ENCODE assay signal across 8 cellular contexts in the genomic region with DNA sequence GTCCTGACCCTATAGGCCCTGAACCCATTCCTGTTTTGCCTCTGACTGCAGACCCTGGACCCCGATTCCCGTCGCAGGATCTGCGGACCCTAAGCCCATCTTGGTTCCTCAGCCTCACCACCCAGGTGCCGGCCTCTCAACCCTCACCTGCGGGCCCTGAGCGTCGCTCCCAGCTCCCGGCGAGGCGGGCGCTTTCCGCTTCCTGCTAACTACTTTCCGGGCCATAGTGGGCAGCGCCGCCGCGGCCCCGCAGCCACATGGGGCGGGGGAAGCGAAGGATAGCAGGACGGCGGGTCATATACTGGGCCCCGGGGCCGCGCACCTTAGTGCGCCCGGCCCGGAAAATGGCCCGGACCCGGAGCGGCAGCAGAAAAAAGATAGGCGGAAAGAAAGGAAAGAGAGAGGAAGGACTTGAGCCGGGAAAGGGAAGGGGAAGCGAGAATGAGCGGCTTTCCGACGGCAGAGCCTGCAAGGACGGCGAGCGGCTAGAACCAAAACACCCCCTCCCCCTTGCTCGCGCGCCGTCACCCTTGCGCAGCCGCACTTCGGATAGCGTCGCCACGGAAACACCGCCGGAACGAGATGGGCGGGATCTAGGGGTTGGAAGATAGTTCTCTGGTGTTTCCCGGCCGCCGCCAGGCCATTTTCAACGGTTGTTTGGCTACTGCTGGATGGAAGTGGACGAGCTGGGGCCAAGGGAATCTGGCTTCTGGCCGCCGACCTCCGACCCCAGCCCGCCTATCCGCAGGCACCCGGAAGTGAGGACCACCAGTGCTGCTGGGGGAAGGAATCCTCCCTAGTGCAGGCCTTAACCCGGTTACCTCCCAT. TPM values are rescaled to one million over a fixed set of nuclear protein-coding genes. Genes with fewer than 3 reads are reported as not detected.
DNase-seq lines count a peak whose midpoint lies in the region; ATAC-seq and TF ChIP-seq lines count a peak whose summit lies in the region.

A gene (minus strand): TSS at position 492 of the 828 bp plus-strand sequence. CDS start 267 bp downstream, at position 225.

- no peaks in the 10 kb centered on the region for H3K27me3 ChIP-seq in esophagus muscularis mucosa
- H3K27me3 ChIP-seq in muscle layer of duodenum (ENCODE audit: low read depth, low read length), result no peaks in the 10 kb centered on the region

- peaks cover 9 to 22% of the 10 kb centered on the region in 2 donors for H3K36me3 Mint-ChIP-seq in activated T-cell treated with anti-CD3 and anti-CD28 coated beads, Interleukin-2, amount 50 U/mL, for 72 hours (ENCODE audit: insufficient read depth in 2 of 2)

- no peaks in the 10 kb centered on the region for H3K27me3 Mint-ChIP-seq in activated T-cell treated with anti-CD3 and anti-CD28 coated beads, Interleukin-2, amount 50 U/mL, for 72 hours (ENCODE audit: low read depth)

- H3K4me3 Mint-ChIP-seq in activated T-cell treated with anti-CD3 and anti-CD28 coated beads, Interleukin-2, amount 50 U/mL, for 72 hours, result peak within 1 kb of the TSS; percentile 97 to 99

- H3K9me3 ChIP-seq in esophagus muscularis mucosa (no peaks in the 10 kb centered on the region), muscle layer of duodenum (ENCODE audit: control insufficient read depth in 1 of 2, low read length in 2 of 2) (no peaks in the 10 kb centered on the region)

- TF ChIP-seq CTCF in esophagus muscularis mucosa (IDR thresholded peaks at IDR 0.05), result peak in 1 of 3 experiments; percentile 27

- peak within 1 kb of the TSS; percentile 99 for H3K27ac Mint-ChIP-seq in activated T-cell treated with anti-CD3 and anti-CD28 coated beads, Interleukin-2, amount 50 U/mL, for 72 hours

- H3K4me1 ChIP-seq in esophagus muscularis mucosa, result peaks cover 36 to 48% (median 45%) of the 10 kb centered on the region in 4 donors
- H3K4me1 ChIP-seq in muscle layer of duodenum (ENCODE audit: control insufficient read depth in 1 of 2, insufficient read depth in 2 of 2, low read length in 2 of 2), result peaks cover 9 to 32% of the 10 kb centered on the region in 2 donors

- 1% methylated on average over 40 of the region's 67 CpGs for WGBS in esophagus muscularis mucosa

- intact Hi-C loops in esophagus muscularis mucosa (cut with DNase I), result loop anchor here (2.0 to 5.0 kb wide), 2 partner anchors 51 to 126 kb away; a partner anchor contains a TSS

- TF ChIP-seq EP300 in Ishikawa (IDR thresholded peaks at IDR 0.05; ENCODE audit: borderline replicate concordance), result no peak
- TF ChIP-seq EP300 in esophagus muscularis mucosa (IDR thresholded peaks at IDR 0.05), result no peak

- TF ChIP-seq RAD21 in Ishikawa (IDR thresholded peaks at IDR 0.05; ENCODE audit: low read depth), result 0 out of 2 replicates have a peak, but pooled peaks have one; percentile 4

- H3K27ac ChIP-seq in esophagus muscularis mucosa (replicated peaks in 1 of 4), result peak within 1 kb of the TSS; percentile 91 to 94 (median 91)
- peak within 1 kb of the TSS; percentile 95 for H3K27ac ChIP-seq in muscle layer of duodenum (ENCODE audit: low read length)

- peak; percentile 75 for ATAC-seq in GM21576 (IDR thresholded peaks at IDR 0.05; ENCODE audit: unreplicated experiment)
- peak; percentile 94 to 95 for ATAC-seq in activated T-cell treated with anti-CD3 and anti-CD28 coated beads, Interleukin-2, amount 50 U/mL, for 72 hours (replicated peaks in 1 of 2)

- DNase-seq in DMS53 (lab: John Stamatoyannopoulos, UW) (peak; percentile 94), esophagus muscularis mucosa (ENCODE audit: extremely low spot score) (peak; percentile 98)
- DNase-seq in activated T-cell treated with anti-CD3 and anti-CD28 coated beads, Interleukin-2, amount 50 U/mL, for 72 hours, result peak; percentile 92
- peak; percentile 75 for DNase-seq in stimulated activated CD8-positive, alpha-beta memory T cell treated with anti-CD3 and anti-CD28 coated beads, Interleukin-7, amount 100 ng/mL, for 24 hours (ENCODE audit: low read depth)

- no peaks in the 10 kb centered on the region for H3K9me3 Mint-ChIP-seq in activated T-cell treated with anti-CD3 and anti-CD28 coated beads, Interleukin-2, amount 50 U/mL, for 72 hours

- peaks cover 7 to 25% (median 16%) of the 10 kb centered on the region in 4 donors for H3K36me3 ChIP-seq in esophagus muscularis mucosa
- peaks cover 0 to 15% of the 10 kb centered on the region in 2 donors for H3K36me3 ChIP-seq in muscle layer of duodenum (ENCODE audit: control insufficient read depth in 1 of 2, insufficient read depth in 2 of 2, low read length in 2 of 2)

- H3K4me3 ChIP-seq in esophagus muscularis mucosa (peak within 1 kb of the TSS; percentile 84 to 98 (median 85)), muscle layer of duodenum (ENCODE audit: low read depth in 1 of 2, low read length in 2 of 2) (peak within 1 kb of the TSS; percentile 98)

- peaks cover 47% of the 10 kb centered on the region for H3K4me1 Mint-ChIP-seq in activated T-cell treated with anti-CD3 and anti-CD28 coated beads, Interleukin-2, amount 50 U/mL, for 72 hours (ENCODE audit: low read depth)

- peak; percentile 53 for TF ChIP-seq POLR2A in esophagus muscularis mucosa (IDR thresholded peaks at IDR 0.05; ENCODE audit: low read depth)

TF ChIP-seq in Ishikawa, 13 proteins besides CTCF, POLR2A, EP300 and RAD21:
- TF ChIP-seq, protein P1, sequence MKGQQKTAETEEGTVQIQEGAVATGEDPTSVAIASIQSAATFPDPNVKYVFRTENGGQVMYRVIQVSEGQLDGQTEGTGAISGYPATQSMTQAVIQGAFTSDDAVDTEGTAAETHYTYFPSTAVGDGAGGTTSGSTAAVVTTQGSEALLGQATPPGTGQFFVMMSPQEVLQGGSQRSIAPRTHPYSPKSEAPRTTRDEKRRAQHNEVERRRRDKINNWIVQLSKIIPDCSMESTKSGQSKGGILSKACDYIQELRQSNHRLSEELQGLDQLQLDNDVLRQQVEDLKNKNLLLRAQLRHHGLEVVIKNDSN (IDR thresholded peaks at IDR 0.05), result peak; percentile 33; the same call in 1 of the 2 replicates
- TF ChIP-seq, protein P2, sequence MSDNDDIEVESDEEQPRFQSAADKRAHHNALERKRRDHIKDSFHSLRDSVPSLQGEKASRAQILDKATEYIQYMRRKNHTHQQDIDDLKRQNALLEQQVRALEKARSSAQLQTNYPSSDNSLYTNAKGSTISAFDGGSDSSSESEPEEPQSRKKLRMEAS (IDR thresholded peaks at IDR 0.05), result peak; percentile 84
- TF ChIP-seq YY1 (IDR thresholded peaks at IDR 0.05; ENCODE audit: low read depth) (no peak), ZBTB7A (IDR thresholded peaks at IDR 0.05; ENCODE audit: low read depth) (peak; percentile 84; the same call in 1 of the 2 replicates)

TF ChIP-seq in PFSK-1, 5 proteins besides CTCF, POLR2A, EP300 and RAD21:
- no peak for TF ChIP-seq FOXP2 (optimal IDR thresholded peaks at IDR 0.05; ENCODE audit: borderline replicate concordance, extremely low read depth, extremely low read length, insufficient read depth)
- no peak; the same call in 1 of the 2 replicates for TF ChIP-seq SIN3A (IDR thresholded peaks at IDR 0.05; ENCODE audit: borderline replicate concordance, insufficient read depth, low read length)
- TF ChIP-seq TAF1 (IDR thresholded peaks at IDR 0.05; ENCODE audit: borderline replicate concordance, insufficient read depth, low read length), result peak; percentile 76; the same call in 1 of the 2 replicates
- peak; percentile 88 for TF ChIP-seq POLR2AphosphoS5 (IDR thresholded peaks at IDR 0.05; ENCODE audit: low read depth, low read length)

RNA-seq across cellular contexts. Expression of the gene that starts here (rescaled TPM):
- 18.1 TPM for polyA plus RNA-seq in PFSK-1 (2012; ENCODE audit: insufficient read length, low read depth)
- total RNA-seq in activated T-cell treated with anti-CD3 and anti-CD28 coated beads, Interleukin-2, amount 50 U/mL, for 72 hours, result 10 to 100 TPM; 32.7 to 36.3 TPM
- 10 to 100 TPM; 17.9 to 25.0 (median 21.9) TPM for total RNA-seq in esophagus muscularis mucosa

Comparison
In these comparisons a context has a peak if more than half of its experiments do, and no peak if none do; other contexts are left out.
1. Peak in every context shown above with its lines: DNase-seq, ATAC-seq, H3K4me3 ChIP-seq and H3K27ac ChIP-seq.